In the genomic region with DNA sequence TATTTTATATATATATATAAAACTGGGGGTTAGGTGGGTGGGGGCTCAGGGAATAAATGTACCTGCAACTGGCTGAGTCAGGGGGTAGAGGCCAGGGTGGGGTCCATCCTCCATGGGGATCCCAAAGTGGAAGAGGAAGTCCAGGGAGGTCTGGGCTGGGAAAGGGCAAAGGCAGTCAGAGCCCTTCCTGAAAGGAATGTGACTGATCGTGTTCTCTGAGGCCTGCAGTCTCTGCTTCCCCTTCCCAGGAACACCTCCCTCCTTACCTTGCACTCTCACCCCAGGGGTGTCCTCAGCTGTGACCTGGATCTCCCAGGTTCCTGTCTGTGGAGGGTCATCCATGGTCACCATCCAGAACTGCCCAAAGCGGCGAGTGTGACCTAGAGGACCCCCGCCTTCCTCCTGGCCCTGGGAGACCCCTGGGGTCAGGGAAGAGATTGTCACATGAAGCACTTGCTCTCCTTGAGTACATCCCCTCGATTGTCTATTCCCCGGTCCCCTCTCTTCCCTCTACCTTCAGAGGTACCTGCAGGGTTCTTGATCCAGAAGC, we compare ENCODE assay signal across 19 cellular contexts. TPM values are rescaled to one million over a fixed set of nuclear protein-coding genes. Genes with fewer than 3 reads are reported as not detected.
DNase-seq lines count a peak whose midpoint lies in the region; ATAC-seq, FAIRE-seq and TF ChIP-seq lines count a peak whose summit lies in the region.
"Had no signal": no experiment of that assay in that cellular context is flagged by ENCODE, and none has a peak within 500 bp of the region (broad histone marks: within the 10 kb centered on the region; RNA-seq: fewer than 3 reads in every experiment).

No MANE protein-coding gene starts in this region.

- H3K4me3 ChIP-seq in IMR-90 (ENCODE audit: insufficient read depth, low read depth, low read length), result no peak overlapping the region
- H3K4me3 ChIP-seq in H1 (ENCODE audit: extremely low read depth in 1 of 4, insufficient read depth in 2 of 4, low read depth in 3 of 4, low read length in 4 of 4), result no peak overlapping the region
- no peak overlapping the region for H3K4me3 ChIP-seq in mesendoderm (ENCODE audit: low read length)
- no peak overlapping the region for H3K4me3 ChIP-seq in spleen
- H3K4me3 ChIP-seq in thyroid gland (replicated peaks in 1 of 3), result no peak overlapping the region
- H3K4me3 ChIP-seq: BLaER1 had no signal

- H3K9me3 ChIP-seq in IMR-90 (ENCODE audit: control insufficient read depth, insufficient read depth, low read length) (no peaks in the 10 kb centered on the region), H1 (ENCODE audit: insufficient read depth in 2 of 2, low read depth in 1 of 2, low read length in 1 of 2) (no peaks in the 10 kb centered on the region), spleen (no peaks in the 10 kb centered on the region), thyroid gland (no peaks in the 10 kb centered on the region)
- H3K9me3 ChIP-seq: BLaER1 had no signal

- H3K56ac ChIP-seq in IMR-90 (ENCODE audit: extremely low read depth, insufficient read depth, low read length) (no peak overlapping the region), H1 (replicated peaks; ENCODE audit: insufficient read length, low read depth, low read length) (no peak overlapping the region), mesendoderm (ENCODE audit: low read length) (no peak overlapping the region)

- H3K4ac ChIP-seq in IMR-90 (ENCODE audit: low read depth, low read length), result no peak overlapping the region
- H3K4ac ChIP-seq in H1 (replicated peaks; ENCODE audit: insufficient read length, low read depth, low read length), result no peak overlapping the region
- H3K4ac ChIP-seq in mesendoderm (ENCODE audit: low read depth, low read length), result no peak overlapping the region

- H4K5ac ChIP-seq in IMR-90 (ENCODE audit: low read depth, low read length) (no peak overlapping the region), H1 (ENCODE audit: insufficient read length, low read depth, low read length) (no peak overlapping the region), mesendoderm (ENCODE audit: low read length) (no peak overlapping the region)

- H3K79me2 ChIP-seq in H1 (ENCODE audit: control insufficient read depth in 1 of 2, insufficient read depth in 2 of 2, low read length in 2 of 2) (no peaks in the 10 kb centered on the region), mesendoderm (ENCODE audit: control insufficient read depth, insufficient read depth, low read length) (no peaks in the 10 kb centered on the region)

- H2AFZ ChIP-seq in IMR-90 (replicated peaks; ENCODE audit: low read length, poor library complexity), result peak overlapping the region; percentile 72
- H2AFZ ChIP-seq in H1 (ENCODE audit: low read length), result no peak overlapping the region

- no peak overlapping the region for H3K27ac ChIP-seq in IMR-90 (ENCODE audit: insufficient read depth, low read length)
- no peak overlapping the region for H3K27ac ChIP-seq in H1 (ENCODE audit: low read depth, low read length)
- no peak overlapping the region for H3K27ac ChIP-seq in mesendoderm (ENCODE audit: low read depth, low read length)
- no peak overlapping the region for H3K27ac ChIP-seq in spleen
- no peak overlapping the region for H3K27ac ChIP-seq in thyroid gland
- H3K27ac ChIP-seq: BLaER1 had no signal

- no peak overlapping the region for H3K4me2 ChIP-seq in IMR-90 (ENCODE audit: low read depth, low read length)
- no peak overlapping the region; a peak in 1 of 4 replicates for H3K4me2 ChIP-seq in H1 (ENCODE audit: insufficient read depth in 1 of 2, low read depth in 2 of 2, low read length in 2 of 2)
- no peak overlapping the region for H3K4me2 ChIP-seq in mesendoderm (ENCODE audit: low read length)
- H3K4me2 ChIP-seq: BLaER1 had no signal

- no peak for TF ChIP-seq POLR2A in IMR-90 (IDR thresholded peaks at IDR 0.05; ENCODE audit: low read depth, low read length)
- TF ChIP-seq POLR2A in H1 (IDR thresholded peaks at IDR 0.05; ENCODE audit: control extremely low read depth in 1 of 2, low read depth in 2 of 2, low read length in 2 of 2), result no peak
- TF ChIP-seq POLR2A in spleen (IDR thresholded peaks at IDR 0.05), result no peak
- no peak for TF ChIP-seq POLR2A in thyroid gland (IDR thresholded peaks at IDR 0.05)

- no peak for TF ChIP-seq EP300 in H1 (IDR thresholded peaks at IDR 0.05; ENCODE audit: borderline replicate concordance in 1 of 2, low read depth in 2 of 2, low read length in 2 of 2)

- in situ Hi-C loops in IMR-90 (cut with MboI; ENCODE audit: low sequenced_read_pairs), result no loop called here

- H3K4me1 ChIP-seq in IMR-90 (ENCODE audit: control insufficient read depth, insufficient read depth, low read length), result peaks cover 4% of the 10 kb centered on the region
- peaks cover 0 to 11% (median under 1%) of the 10 kb centered on the region in 4 experiments; a peak in 4 of 7 replicates for H3K4me1 ChIP-seq in H1 (replicated peaks in 1 of 4; ENCODE audit: control insufficient read depth in 3 of 4, insufficient read depth in 4 of 4, low read length in 3 of 4)
- peaks cover 5% of the 10 kb centered on the region for H3K4me1 ChIP-seq in mesendoderm (ENCODE audit: control insufficient read depth, low read depth, low read length)
- H3K4me1 ChIP-seq in spleen, result peaks cover 0 to 45% (median 24%) of the 10 kb centered on the region in 6 donors
- H3K4me1 ChIP-seq in thyroid gland, result no peaks in the 10 kb centered on the region

- ATAC-seq in IMR-90 (ENCODE audit: low read depth), result no peak
- no peak for ATAC-seq in GM18498 (IDR thresholded peaks at IDR 0.05; ENCODE audit: unreplicated experiment)
- ATAC-seq: CD8-positive, alpha-beta T cell had no signal

- H2AK5ac ChIP-seq in IMR-90 (ENCODE audit: low read depth, low read length), result no peak overlapping the region
- H2AK5ac ChIP-seq in H1 (ENCODE audit: low read depth, low read length), result no peak overlapping the region
- no peak overlapping the region for H2AK5ac ChIP-seq in mesendoderm (ENCODE audit: low read length)

- H4K20me1 ChIP-seq in IMR-90 (ENCODE audit: insufficient read depth, low read length) (no peaks in the 10 kb centered on the region), H1 (replicated peaks in 1 of 2; ENCODE audit: control insufficient read depth in 1 of 2, insufficient read depth in 2 of 2, low read length in 2 of 2) (no peaks in the 10 kb centered on the region)
- H4K20me1 ChIP-seq: BLaER1 had no signal

- POLR2A ChIA-PET in IMR-90 (lab: Charles Lee; ENCODE audit: unreplicated experiment) (no interaction called here), H1 (lab: Charles Lee; ENCODE audit: partially characterized antibody) (interaction anchor here (1.1 to 1.9 kb wide), 12 partner anchors 8 to 107 kb away, joined by 3 to 10 read pairs (median 6); a partner anchor contains a TSS)

- peaks cover 9% of the 10 kb centered on the region for H3K9me1 ChIP-seq in IMR-90 (ENCODE audit: insufficient read depth, low read length)

- H2AK9ac ChIP-seq in IMR-90 (replicated peaks; ENCODE audit: low read depth, low read length, poor library complexity), result peak overlapping the region; percentile 70

- BruUV-seq in IMR-90 (replicated peaks; lab: Mats Ljungman, UMichigan), result no TSS peak

- H2BK5ac ChIP-seq in IMR-90 (ENCODE audit: low read depth, low read length, poor library complexity, severe bottlenecking) (no peak overlapping the region), H1 (ENCODE audit: low read depth, low read length) (no peak overlapping the region), mesendoderm (ENCODE audit: low read length) (no peak overlapping the region)

- H2BK12ac ChIP-seq in H1 (ENCODE audit: low read depth, low read length), result no peak overlapping the region

- H3K23ac ChIP-seq in IMR-90 (ENCODE audit: low read depth, low read length) (no peak overlapping the region), H1 (ENCODE audit: insufficient read length) (no peak overlapping the region), mesendoderm (ENCODE audit: low read length) (no peak overlapping the region)

- H3K14ac ChIP-seq in IMR-90 (replicated peaks; ENCODE audit: low read depth, low read length), result no peak overlapping the region
- no peak overlapping the region for H3K14ac ChIP-seq in H1 (ENCODE audit: insufficient read length)

- H3K27me3 ChIP-seq in IMR-90 (ENCODE audit: control insufficient read depth, insufficient read depth, low read length) (no peaks in the 10 kb centered on the region), H1 (replicated peaks in 1 of 4; ENCODE audit: control insufficient read depth in 3 of 4, extremely low read depth in 1 of 4, insufficient read depth in 3 of 4, low read length in 3 of 4) (no peaks in the 10 kb centered on the region), mesendoderm (ENCODE audit: insufficient read depth, low read length, poor library complexity) (no peaks in the 10 kb centered on the region), spleen (replicated peaks in 1 of 7) (no peaks in the 10 kb centered on the region), thyroid gland (no peaks in the 10 kb centered on the region)
- H3K27me3 ChIP-seq: BLaER1 had no signal

- no peak overlapping the region for H3K18ac ChIP-seq in IMR-90 (ENCODE audit: low read depth, low read length)
- H3K18ac ChIP-seq in H1 (ENCODE audit: extremely low read depth, low read length), result no peak overlapping the region
- no peak overlapping the region for H3K18ac ChIP-seq in mesendoderm (ENCODE audit: low read length)

- H4K91ac ChIP-seq in IMR-90 (ENCODE audit: insufficient read depth, low read depth, low read length) (no peak overlapping the region), H1 (replicated peaks; ENCODE audit: insufficient read length, low read length) (no peak overlapping the region)

- CTCF ChIA-PET in IMR-90 (lab: Yijun Ruan, JAX), result no interaction called here
- CTCF ChIA-PET in H1 (lab: Charles Lee; ENCODE audit: partially characterized antibody), result interaction anchor here (0.9 to 14.4 kb wide), 7 partner anchors 8 to 156 kb away, joined by 3 to 228 read pairs (median 6); a partner anchor contains a TSS

- H3K79me1 ChIP-seq in IMR-90 (ENCODE audit: low read depth in 1 of 2, low read length in 2 of 2), result no peaks in the 10 kb centered on the region
- no peaks in the 10 kb centered on the region for H3K79me1 ChIP-seq in H1 (ENCODE audit: low read depth, low read length)
- no peaks in the 10 kb centered on the region for H3K79me1 ChIP-seq in mesendoderm (ENCODE audit: low read length)

- H2BK120ac ChIP-seq in IMR-90 (ENCODE audit: low read depth, low read length) (no peak overlapping the region), H1 (replicated peaks; ENCODE audit: low read depth, low read length) (no peak overlapping the region), mesendoderm (ENCODE audit: low read depth, low read length) (no peak overlapping the region)

- H3K36me3 ChIP-seq in IMR-90 (ENCODE audit: control insufficient read depth, insufficient read depth, low read length) (no peaks in the 10 kb centered on the region), H1 (ENCODE audit: control insufficient read depth in 2 of 4, insufficient read depth in 4 of 4, low read length in 3 of 4) (peaks cover 0 to 6% (median 0%) of the 10 kb centered on the region in 4 experiments; a peak in 3 of 8 replicates), mesendoderm (ENCODE audit: control insufficient read depth, insufficient read depth, low read length) (no peaks in the 10 kb centered on the region), spleen (peaks cover 0 to 12% (median 1%) of the 10 kb centered on the region in 6 donors), thyroid gland (no peaks in the 10 kb centered on the region)

- H3K9ac ChIP-seq in IMR-90 (ENCODE audit: low read depth, low read length), result no peak overlapping the region
- H3K9ac ChIP-seq in H1 (replicated peaks in 1 of 4; ENCODE audit: extremely low read depth in 1 of 4, low read depth in 3 of 4, low read length in 3 of 4), result no peak overlapping the region
- H3K9ac ChIP-seq in mesendoderm (ENCODE audit: low read length), result no peak overlapping the region
- H3K9ac ChIP-seq: BLaER1 had no signal

- H2BK20ac ChIP-seq in IMR-90 (ENCODE audit: low read depth, low read length) (no peak overlapping the region), H1 (ENCODE audit: low read length) (no peak overlapping the region)

- no peak for FAIRE-seq in H1 (lab: Jason Lieb, UNC)
- FAIRE-seq: G401.6, GM12892, GM18507 had no signal

- H2BK15ac ChIP-seq in IMR-90 (ENCODE audit: low read depth, low read length), result no peak overlapping the region
- 0 out of 2 replicates have a peak overlapping the region, but pooled peaks have one; percentile 72 for H2BK15ac ChIP-seq in H1 (ENCODE audit: low read length)
- no peak overlapping the region for H2BK15ac ChIP-seq in mesendoderm (replicated peaks; ENCODE audit: low read depth)

- WGBS in IMR-90 (ENCODE audit: extremely low coverage in 2 of 2, insufficient read length in 1 of 2), 2 experiments, result no CpG with 5 or more reads among the region's 6 CpGs
- WGBS in H1 (ENCODE audit: extremely low coverage in 1 of 2, insufficient coverage in 1 of 2, insufficient read length in 1 of 2, insufficient replicate concordance in 2 of 2, low coverage in 1 of 2, low lambda C conversion rate in 2 of 2, missing lambda C conversion rate in 1 of 2), 2 experiments, result 93% methylated on average over 6 of the region's 6 CpGs; no CpG with 5 or more reads in 1 of the 2 experiments
- no CpG with 5 or more reads among the region's 6 CpGs for WGBS in mesendoderm (ENCODE audit: extremely low coverage, insufficient coverage, low lambda C conversion rate)
- WGBS in spleen, 5 donors, result 63 to 86% (median 77%) methylated on average over 6 of the region's 6 CpGs
- 70 to 85% methylated on average over 3 to 6 of the region's 6 CpGs for WGBS in thyroid gland, 2 donors

- H3K23me2 ChIP-seq in H1 (ENCODE audit: low read depth, low read length), result peaks cover 3% of the 10 kb centered on the region; the same call in 1 of the 2 replicates

- TF ChIP-seq CTCF in IMR-90 (conservative IDR thresholded peaks at IDR 0.05; ENCODE audit: low read depth, low read length), result no peak
- TF ChIP-seq CTCF in H1 (IDR thresholded peaks at IDR 0.05; ENCODE audit: control extremely low read depth in 1 of 3, insufficient read depth in 1 of 3, low read depth in 1 of 3, low read length in 3 of 3), result no peak
- no peak for TF ChIP-seq CTCF in spleen (IDR thresholded peaks at IDR 0.05 in 8 of 11, conservative IDR thresholded peaks at IDR 0.05 in 3 of 11)
- TF ChIP-seq CTCF in thyroid gland (IDR thresholded peaks at IDR 0.05), result no peak

- no peak overlapping the region for H4K8ac ChIP-seq in IMR-90 (ENCODE audit: low read depth in 2 of 2, low read length in 2 of 2)
- no peak overlapping the region for H4K8ac ChIP-seq in H1 (ENCODE audit: extremely low read depth, insufficient read depth, low read length)
- H4K8ac ChIP-seq in mesendoderm (ENCODE audit: low read depth, low read length), result no peak overlapping the region

- TF ChIP-seq RAD21 in IMR-90 (IDR thresholded peaks at IDR 0.05; ENCODE audit: low read length), result no peak
- no peak for TF ChIP-seq RAD21 in H1 (IDR thresholded peaks at IDR 0.05 in 1 of 2, conservative IDR thresholded peaks at IDR 0.05 in 1 of 2; ENCODE audit: low read depth in 2 of 2, low read length in 2 of 2)

- dilution Hi-C loops in IMR-90 (cut with HindIII; ENCODE audit: low sequenced_read_pairs, unreplicated experiment), result no loop called here

- no peak for DNase-seq in IMR-90
- no peak for DNase-seq in H1 (ENCODE audit: low read depth in 1 of 2, low spot score in 2 of 2)
- DNase-seq in mesendoderm, result peak; percentile 42
- peak; percentile 46 for DNase-seq in spleen
- DNase-seq in NOMO-1 (lab: John Stamatoyannopoulos, UW; ENCODE audit: unreplicated experiment in 2 of 2), result no peak
- no peak for DNase-seq in thyroid gland
- DNase-seq: CD8-positive, alpha-beta T cell; KBM-7; NCI-H1105; NCI-H146; NCI-H2029 treated with DMSO at 0.1 percent for 48 hours; NCI-H226; NCI-H510A treated with DMSO at 0.1 percent for 48 hours; NCI-H748 treated with DMSO at 0.1 percent for 48 hours had no signal

- intact Hi-C loops in IMR-90 (cut with micrococcal nuclease) (no loop called here), spleen (cut with DNase I; ENCODE audit: low total_unique reads) (no loop called here), thyroid gland (cut with DNase I) (no loop called here)

RNA-seq across cellular contexts. Expression of a gene that starts 4.7 kb away (rescaled TPM):
- total RNA-seq in IMR-90 (2012; rRNA removed) (not detected in 2 replicates), spleen (10 to 100 TPM in 1 of 7 donors, 1 to 10 TPM in 5, not detected in 1; 3.6 to 11.8 (median 5.3) TPM), thyroid gland (1 to 10 TPM in 3 of 4 donors, not detected in 1; 2.0 to 4.2 (median 3.0) TPM)
- polyA plus RNA-seq in IMR-90 (2012; rRNA removed) (2.2 and 2.3 TPM in 2 replicates), H1 (2011; rRNA removed) (3.1 and 4.4 TPM in 2 replicates), spleen (10 to 100 TPM in 1 of 3 donors, 1 to 10 TPM in 2; 7.5 to 14.2 (median 8.3) TPM)
- polyA plus RNA-seq in IMR-90 (2012; cell fraction: cytosol; rRNA removed), result 0.27 and 1.1 TPM in 2 replicates
- polyA plus RNA-seq in IMR-90 (2012; cell fraction: nucleus; rRNA removed; ENCODE audit: low replicate concordance), result 24.2 and 40.1 TPM in 2 replicates
- total RNA-seq in H1 (2021; fragmentation: NEBNext Ultra II Directional; extraction: Animal tissue kit (Norgen Biotek cat#: 25700)), result 3.4 and 5.9 TPM in 2 replicates
- 8.2 TPM for polyA plus RNA-seq in H1 (2011; cell fraction: cytosol; rRNA removed)
- 40.1 TPM for polyA plus RNA-seq in H1 (2011; cell fraction: nucleus; rRNA removed)
- polyA plus RNA-seq in H1 (2012, experiment 1 of 2), result 6.1 to 13.3 TPM (median 9.4 TPM) in 4 replicates
- polyA plus RNA-seq in H1 (2012, experiment 2 of 2), result 0.63 TPM
- polyA plus RNA-seq in H1 (2013, experiment 1 of 2), result 2.0 TPM
- 1.9 TPM for polyA plus RNA-seq in H1 (2013, experiment 2 of 2)
- 1.4 TPM in 1 of 2 replicates, not detected in the other for polyA minus RNA-seq in H1 (2011; rRNA and poly(A)+ RNA removed)
- polyA minus RNA-seq in H1 (2011; cell fraction: cytosol; rRNA and poly(A)+ RNA removed), result 1.5 TPM
- polyA minus RNA-seq in H1 (2011; cell fraction: nucleus; rRNA and poly(A)+ RNA removed), result 1.7 TPM
- polyA plus RNA-seq in mesendoderm (2013, experiment 1 of 2), result 0.42 TPM
- polyA plus RNA-seq in mesendoderm (2013, experiment 2 of 2), result 0.88 TPM

RNA-seq across cellular contexts. Expression of a gene that starts 10.0 kb away (rescaled TPM):
- total RNA-seq in IMR-90 (2012; rRNA removed), result under 0.01 and 0.28 TPM in 2 replicates
- 1.0 and 1.4 TPM in 2 replicates for polyA plus RNA-seq in IMR-90 (2012; rRNA removed)
- polyA plus RNA-seq in IMR-90 (2012; cell fraction: cytosol; rRNA removed), result 0.60 and 1.2 TPM in 2 replicates
- polyA plus RNA-seq in IMR-90 (2012; cell fraction: nucleus; rRNA removed; ENCODE audit: low replicate concordance), result 3.1 and 4.5 TPM in 2 replicates
- total RNA-seq in H1 (2021; fragmentation: NEBNext Ultra II Directional; extraction: Animal tissue kit (Norgen Biotek cat#: 25700)), result 1.5 and 2.1 TPM in 2 replicates
- 0.82 and 1.1 TPM in 2 replicates for polyA plus RNA-seq in H1 (2011; rRNA removed)
- polyA plus RNA-seq in H1 (2011; cell fraction: cytosol; rRNA removed), result 0.93 TPM
- 4.2 TPM for polyA plus RNA-seq in H1 (2011; cell fraction: nucleus; rRNA removed)
- 1.3 to 2.1 TPM (median 1.5 TPM) in 4 replicates for polyA plus RNA-seq in H1 (2012, experiment 1 of 2)
- polyA plus RNA-seq in H1 (2012, experiment 2 of 2), result 0.68 TPM
- polyA plus RNA-seq in H1 (2013, experiment 1 of 2), result 0.97 TPM
- polyA plus RNA-seq in H1 (2013, experiment 2 of 2), result 0.48 TPM
- polyA minus RNA-seq in H1 (2011; rRNA and poly(A)+ RNA removed), result 0.15 and 0.95 TPM in 2 replicates
- 0.88 TPM for polyA minus RNA-seq in H1 (2011; cell fraction: cytosol; rRNA and poly(A)+ RNA removed)
- polyA minus RNA-seq in H1 (2011; cell fraction: nucleus; rRNA and poly(A)+ RNA removed), result 3.4 TPM
- 0.58 TPM for polyA plus RNA-seq in mesendoderm (2013, experiment 1 of 2)
- polyA plus RNA-seq in mesendoderm (2013, experiment 2 of 2), result 0.53 TPM
- 1 to 10 TPM in 4 of 7 donors, under 1 TPM in 2, not detected in 1; 0.68 to 2.6 (median 1.3) TPM for total RNA-seq in spleen
- polyA plus RNA-seq in spleen, result 1 to 10 TPM in 1 of 3 donors, under 1 TPM in 2; 0.09 to 1.2 (median 0.11) TPM
- 1 to 10 TPM; 1.2 to 8.9 (median 5.4) TPM for total RNA-seq in thyroid gland

RNA-seq across cellular contexts. Expression of a gene that starts 27.4 kb away (rescaled TPM):
- 4.7 and 5.6 TPM in 2 replicates for total RNA-seq in IMR-90 (2012; rRNA removed)
- polyA plus RNA-seq in IMR-90 (2012; rRNA removed), result 14.5 and 15.7 TPM in 2 replicates
- 2.4 and 9.8 TPM in 2 replicates for polyA plus RNA-seq in IMR-90 (2012; cell fraction: cytosol; rRNA removed)
- 112 and 132 TPM in 2 replicates for polyA plus RNA-seq in IMR-90 (2012; cell fraction: nucleus; rRNA removed; ENCODE audit: low replicate concordance)
- 21.3 and 25.3 TPM in 2 replicates for total RNA-seq in H1 (2021; fragmentation: NEBNext Ultra II Directional; extraction: Animal tissue kit (Norgen Biotek cat#: 25700))
- polyA plus RNA-seq in H1 (2011; rRNA removed), result 26.5 and 34.5 TPM in 2 replicates
- polyA plus RNA-seq in H1 (2011; cell fraction: cytosol; rRNA removed), result 29.5 TPM
- 149 TPM for polyA plus RNA-seq in H1 (2011; cell fraction: nucleus; rRNA removed)
- polyA plus RNA-seq in H1 (2012, experiment 1 of 2), result 16.0 to 22.5 TPM (median 20.5 TPM) in 4 replicates
- 5.4 TPM for polyA plus RNA-seq in H1 (2012, experiment 2 of 2)
- polyA plus RNA-seq in H1 (2013, experiment 1 of 2), result 15.6 TPM
- polyA plus RNA-seq in H1 (2013, experiment 2 of 2), result 14.5 TPM
- 36.0 and 38.2 TPM in 2 replicates for polyA minus RNA-seq in H1 (2011; rRNA and poly(A)+ RNA removed)
- 19.8 TPM for polyA minus RNA-seq in H1 (2011; cell fraction: cytosol; rRNA and poly(A)+ RNA removed)
- 72.1 TPM for polyA minus RNA-seq in H1 (2011; cell fraction: nucleus; rRNA and poly(A)+ RNA removed)
- polyA plus RNA-seq in mesendoderm (2013, experiment 1 of 2), result 5.4 TPM
- polyA plus RNA-seq in mesendoderm (2013, experiment 2 of 2), result 5.3 TPM
- total RNA-seq in spleen, result 10 to 100 TPM; 20.2 to 35.2 (median 27.6) TPM
- 10 to 100 TPM; 11.2 to 26.7 (median 23.1) TPM for polyA plus RNA-seq in spleen
- total RNA-seq in thyroid gland, result 10 to 100 TPM in 1 of 4 donors, 1 to 10 TPM in 3; 5.6 to 11.2 (median 7.2) TPM

RNA-seq across cellular contexts. Expression of a gene that starts 28.4 kb away (rescaled TPM):
- 32.2 and 41.2 TPM in 2 replicates for total RNA-seq in IMR-90 (2012; rRNA removed)
- polyA plus RNA-seq in IMR-90 (2012; rRNA removed), result 39.6 and 42.0 TPM in 2 replicates
- 25.0 and 31.3 TPM in 2 replicates for polyA plus RNA-seq in IMR-90 (2012; cell fraction: cytosol; rRNA removed)
- 49.4 and 162 TPM in 2 replicates for polyA plus RNA-seq in IMR-90 (2012; cell fraction: nucleus; rRNA removed; ENCODE audit: low replicate concordance)
- total RNA-seq in H1 (2021; fragmentation: NEBNext Ultra II Directional; extraction: Animal tissue kit (Norgen Biotek cat#: 25700)), result 162 and 163 TPM in 2 replicates
- polyA plus RNA-seq in H1 (2011; rRNA removed), result 53.5 and 99.3 TPM in 2 replicates
- polyA plus RNA-seq in H1 (2011; cell fraction: cytosol; rRNA removed), result 38.7 TPM
- 191 TPM for polyA plus RNA-seq in H1 (2011; cell fraction: nucleus; rRNA removed)
- 141 to 169 TPM (median 165 TPM) in 4 replicates for polyA plus RNA-seq in H1 (2012, experiment 1 of 2)
- polyA plus RNA-seq in H1 (2012, experiment 2 of 2), result 254 TPM
- polyA plus RNA-seq in H1 (2013, experiment 1 of 2), result 75.9 TPM
- polyA plus RNA-seq in H1 (2013, experiment 2 of 2), result 66.0 TPM
- 123 and 151 TPM in 2 replicates for polyA minus RNA-seq in H1 (2011; rRNA and poly(A)+ RNA removed)
- 89.3 TPM for polyA minus RNA-seq in H1 (2011; cell fraction: cytosol; rRNA and poly(A)+ RNA removed)
- 72.5 TPM for polyA minus RNA-seq in H1 (2011; cell fraction: nucleus; rRNA and poly(A)+ RNA removed)
- polyA plus RNA-seq in mesendoderm (2013, experiment 1 of 2), result 63.4 TPM
- polyA plus RNA-seq in mesendoderm (2013, experiment 2 of 2), result 64.0 TPM
- total RNA-seq in spleen, result 10 to 100 TPM; 32.4 to 97.3 (median 62.5) TPM
- 10 to 100 TPM; 31.1 to 49.0 (median 38.3) TPM for polyA plus RNA-seq in spleen
- 100 to 1,000 TPM in 1 of 4 donors, 10 to 100 TPM in 3; 33.8 to 120 (median 39.9) TPM for total RNA-seq in thyroid gland

RNA-seq across cellular contexts. Expression of a gene that starts 30.8 kb away (rescaled TPM):
- total RNA-seq in IMR-90 (2012; rRNA removed) (992 and 1,185 TPM in 2 replicates), spleen (100 to 1,000 TPM; 296 to 392 (median 326) TPM), thyroid gland (100 to 1,000 TPM; 222 to 314 (median 247) TPM)
- polyA plus RNA-seq in IMR-90 (2012; rRNA removed) (692 and 706 TPM in 2 replicates), H1 (2011; rRNA removed) (236 and 277 TPM in 2 replicates), spleen (100 to 1,000 TPM; 321 to 447 (median 388) TPM)
- 504 and 583 TPM in 2 replicates for polyA plus RNA-seq in IMR-90 (2012; cell fraction: cytosol; rRNA removed)
- 164 and 178 TPM in 2 replicates for polyA plus RNA-seq in IMR-90 (2012; cell fraction: nucleus; rRNA removed; ENCODE audit: low replicate concordance)
- total RNA-seq in H1 (2021; fragmentation: NEBNext Ultra II Directional; extraction: Animal tissue kit (Norgen Biotek cat#: 25700)), result 250 and 259 TPM in 2 replicates
- polyA plus RNA-seq in H1 (2011; cell fraction: cytosol; rRNA removed), result 288 TPM
- polyA plus RNA-seq in H1 (2011; cell fraction: nucleus; rRNA removed), result 199 TPM
- polyA plus RNA-seq in H1 (2012, experiment 1 of 2), result 240 to 286 TPM (median 280 TPM) in 4 replicates
- polyA plus RNA-seq in H1 (2012, experiment 2 of 2), result 482 TPM
- 173 TPM for polyA plus RNA-seq in H1 (2013, experiment 1 of 2)
- polyA plus RNA-seq in H1 (2013, experiment 2 of 2), result 202 TPM
- 255 and 293 TPM in 2 replicates for polyA minus RNA-seq in H1 (2011; rRNA and poly(A)+ RNA removed)
- polyA minus RNA-seq in H1 (2011; cell fraction: cytosol; rRNA and poly(A)+ RNA removed), result 101 TPM
- polyA minus RNA-seq in H1 (2011; cell fraction: nucleus; rRNA and poly(A)+ RNA removed), result 83.5 TPM
- polyA plus RNA-seq in mesendoderm (2013, experiment 1 of 2), result 249 TPM
- polyA plus RNA-seq in mesendoderm (2013, experiment 2 of 2), result 252 TPM

Comparison
In these comparisons a context has a peak if more than half of its experiments do, and no peak if none do; other contexts are left out.
1. DNase-seq: peak in mesendoderm (single experiment) and spleen (single experiment); none in IMR-90 (single experiment), H1 (0 of 2), NOMO-1 (0 of 2) and thyroid gland (0 of 2).